In the genomic region with DNA sequence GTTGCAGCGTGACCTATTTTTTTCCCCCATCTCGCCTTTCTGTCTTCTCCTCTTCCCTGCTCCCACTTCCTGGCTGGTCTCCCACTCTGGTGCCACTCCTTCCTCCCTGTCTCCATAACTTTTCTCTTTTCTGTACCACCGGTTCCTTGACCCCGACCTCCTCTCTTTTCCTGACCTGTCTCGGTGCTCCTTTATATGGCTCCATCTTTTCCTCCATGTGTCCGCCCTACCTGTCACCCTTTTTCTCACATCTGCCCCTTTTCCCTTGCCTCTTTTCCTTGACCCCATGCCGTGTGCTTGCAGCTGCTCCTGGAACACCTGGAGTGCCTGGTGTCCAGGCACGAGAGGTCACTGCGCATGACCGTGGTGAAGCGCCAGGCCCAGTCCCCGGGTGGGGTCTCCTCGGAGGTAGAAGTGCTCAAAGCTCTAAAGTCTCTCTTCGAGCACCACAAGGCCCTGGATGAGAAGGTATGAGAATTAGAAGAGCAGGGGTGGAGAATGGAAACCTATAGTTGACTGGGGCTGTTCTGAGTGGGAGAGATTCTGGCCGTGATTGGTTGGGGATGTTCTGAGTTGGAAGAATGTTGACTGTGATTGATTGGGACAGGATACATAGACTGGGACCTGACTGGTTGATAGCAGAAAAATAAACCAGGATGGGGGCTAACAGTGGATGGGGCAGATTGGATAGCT, we compare ENCODE assay signal across 8 cellular contexts. TPM values are rescaled to one million over a fixed set of nuclear protein-coding genes. Genes with fewer than 3 reads are reported as not detected.
DNase-seq lines count a peak whose midpoint lies in the region; ATAC-seq, FAIRE-seq and TF ChIP-seq lines count a peak whose summit lies in the region.

No MANE protein-coding gene starts in this region.

- peaks cover 25% of the 10 kb centered on the region for H3K4me1 Mint-ChIP-seq in activated naive CD4-positive, alpha-beta T cell treated with anti-CD3 and anti-CD28 coated beads, Interleukin-2, amount 50 U/mL, for 24 hours
- peaks cover 17% of the 10 kb centered on the region for H3K4me1 Mint-ChIP-seq in activated CD4-positive, alpha-beta memory T cell treated with anti-CD3 and anti-CD28 coated beads for 36 hours (ENCODE audit: low read depth)
- H3K4me1 Mint-ChIP-seq in immature natural killer cell = peaks cover 17 to 20% of the 10 kb centered on the region in 2 donors

- in situ Hi-C loops in transverse colon (cut with MboI; ENCODE audit: low pct_ligation_motif_present in 1 of 4, low pct_unique_long_range_greater_than_20kb in 1 of 4, low sequenced_read_pairs in 3 of 4) = no loop called here

- no peak for TF ChIP-seq POLR2A in transverse colon (IDR thresholded peaks at IDR 0.05)

- WGBS in transverse colon (ENCODE audit: low coverage in 1 of 2), 2 donors = 34 to 52% methylated on average over 15 of the region's 15 CpGs

- no peaks in the 10 kb centered on the region for H3K27me3 Mint-ChIP-seq in activated naive CD4-positive, alpha-beta T cell treated with anti-CD3 and anti-CD28 coated beads, Interleukin-2, amount 50 U/mL, for 24 hours
- H3K27me3 Mint-ChIP-seq in activated CD4-positive, alpha-beta memory T cell treated with anti-CD3 and anti-CD28 coated beads for 36 hours = no peaks in the 10 kb centered on the region
- peaks cover 0 to 6% (median 2%) of the 10 kb centered on the region in 3 donors for H3K27me3 Mint-ChIP-seq in immature natural killer cell (ENCODE audit: low read depth in 3 of 3)

- H3K36me3 ChIP-seq in transverse colon = no peaks in the 10 kb centered on the region

- peak overlapping the region; percentile 88 for H3K4me3 Mint-ChIP-seq in activated naive CD4-positive, alpha-beta T cell treated with anti-CD3 and anti-CD28 coated beads, Interleukin-2, amount 50 U/mL, for 24 hours
- H3K4me3 Mint-ChIP-seq in activated CD4-positive, alpha-beta memory T cell treated with anti-CD3 and anti-CD28 coated beads for 36 hours = peak overlapping the region; percentile 86
- peak overlapping the region; percentile 85 to 93 (median 88) for H3K4me3 Mint-ChIP-seq in immature natural killer cell

- TF ChIP-seq EP300 in transverse colon (IDR thresholded peaks at IDR 0.05; ENCODE audit: low read depth) = no peak

- peaks cover 6 to 42% (median 21%) of the 10 kb centered on the region in 4 donors for H3K4me1 ChIP-seq in transverse colon

- H3K36me3 Mint-ChIP-seq in activated naive CD4-positive, alpha-beta T cell treated with anti-CD3 and anti-CD28 coated beads, Interleukin-2, amount 50 U/mL, for 24 hours = no peaks in the 10 kb centered on the region
- no peaks in the 10 kb centered on the region for H3K36me3 Mint-ChIP-seq in activated CD4-positive, alpha-beta memory T cell treated with anti-CD3 and anti-CD28 coated beads for 36 hours
- H3K36me3 Mint-ChIP-seq in immature natural killer cell = no peaks in the 10 kb centered on the region

- H3K9me3 ChIP-seq in transverse colon = no peaks in the 10 kb centered on the region

- peak overlapping the region in 3 of 4 donors; percentile 11 to 41 (median 21) for H3K4me3 ChIP-seq in transverse colon

- no peak for DNase-seq in activated naive CD4-positive, alpha-beta T cell treated with anti-CD3 and anti-CD28 coated beads, Interleukin-2, amount 50 U/mL, for 16 hours
- no peak for DNase-seq in activated CD4-positive, alpha-beta memory T cell treated with anti-CD3 and anti-CD28 coated beads for 36 hours
- DNase-seq in immature natural killer cell (no peak), transverse colon (no peak), GM19239 (ENCODE audit: insufficient read length, low spot score) (no peak), SIG-M5 (lab: John Stamatoyannopoulos, UW) (no peak)

- H3K27ac ChIP-seq in transverse colon = peak overlapping the region; percentile 65 to 78 (median 72)

- no peak overlapping the region for H3K27ac Mint-ChIP-seq in activated naive CD4-positive, alpha-beta T cell treated with anti-CD3 and anti-CD28 coated beads, Interleukin-2, amount 50 U/mL, for 24 hours
- H3K27ac Mint-ChIP-seq in activated CD4-positive, alpha-beta memory T cell treated with anti-CD3 and anti-CD28 coated beads for 36 hours = no peak overlapping the region
- H3K27ac Mint-ChIP-seq in immature natural killer cell = peak overlapping the region in 3 of 6 donors; percentile 47 to 65 (median 63)

- CTCF ChIA-PET in activated CD4-positive, alpha-beta memory T cell treated with anti-CD3 and anti-CD28 coated beads for 36 hours (lab: Charles Lee) = interaction anchor here (0.6 to 2.9 kb wide), 10 partner anchors 11 to 135 kb away, joined by 3 to 15 read pairs (median 4); a partner anchor contains a TSS

- no peak for FAIRE-seq in GM19239 (lab: Jason Lieb, UNC)

- no peaks in the 10 kb centered on the region for H3K9me3 Mint-ChIP-seq in activated naive CD4-positive, alpha-beta T cell treated with anti-CD3 and anti-CD28 coated beads, Interleukin-2, amount 50 U/mL, for 24 hours
- H3K9me3 Mint-ChIP-seq in activated CD4-positive, alpha-beta memory T cell treated with anti-CD3 and anti-CD28 coated beads for 36 hours = no peaks in the 10 kb centered on the region
- no peaks in the 10 kb centered on the region for H3K9me3 Mint-ChIP-seq in immature natural killer cell

- no peak for ATAC-seq in HG02884 (IDR thresholded peaks at IDR 0.05; ENCODE audit: unreplicated experiment)

- intact Hi-C loops in activated CD4-positive, alpha-beta memory T cell treated with anti-CD3 and anti-CD28 coated beads for 36 hours (cut with micrococcal nuclease) = loop anchor here (1.0 to 2.0 kb wide), 2 partner anchors 9 to 14 kb away; a partner anchor contains a TSS
- intact Hi-C loops in transverse colon (cut with DNase I; ENCODE audit: low total_unique reads) = no loop called here

- no peaks in the 10 kb centered on the region for H3K27me3 ChIP-seq in transverse colon

- POLR2A ChIA-PET in activated CD4-positive, alpha-beta memory T cell treated with anti-CD3 and anti-CD28 coated beads for 36 hours (lab: Charles Lee) = interaction anchor here (1.4 to 1.9 kb wide), 2 partner anchors 15 to 18 kb away, joined by 3 to 5 read pairs; a partner anchor contains a TSS

- no peak for TF ChIP-seq CTCF in transverse colon (IDR thresholded peaks at IDR 0.05)

RNA-seq across cellular contexts. Expression of a gene that starts 9.3 kb away (rescaled TPM):
- 1 to 10 TPM; 3.5 to 5.0 TPM for total RNA-seq in activated CD4-positive, alpha-beta memory T cell treated with anti-CD3 and anti-CD28 coated beads for 36 hours
- under 1 TPM in 2 of 3 donors, not detected in 1; 0.07 to 0.58 TPM for polyA plus RNA-seq in immature natural killer cell
- total RNA-seq in transverse colon = 100 to 1,000 TPM in 1 of 4 donors, 10 to 100 TPM in 3; 18.6 to 106 (median 19.9) TPM

RNA-seq across cellular contexts. Expression of a gene that starts 9.7 kb away (rescaled TPM):
- 1 to 10 TPM; 1.4 TPM for total RNA-seq in activated CD4-positive, alpha-beta memory T cell treated with anti-CD3 and anti-CD28 coated beads for 36 hours
- 1 to 10 TPM; 2.6 to 5.5 (median 3.6) TPM for polyA plus RNA-seq in immature natural killer cell
- 10 to 100 TPM in 1 of 4 donors, 1 to 10 TPM in 2, not detected in 1; 7.5 to 12.5 (median 8.2) TPM for total RNA-seq in transverse colon

RNA-seq across cellular contexts. Expression of a gene that starts 14.5 kb away (rescaled TPM):
- total RNA-seq in activated CD4-positive, alpha-beta memory T cell treated with anti-CD3 and anti-CD28 coated beads for 36 hours = 1 to 10 TPM; 5.1 to 5.6 TPM
- 1 to 10 TPM; 3.2 to 6.9 (median 5.6) TPM for polyA plus RNA-seq in immature natural killer cell
- total RNA-seq in transverse colon = 10 to 100 TPM; 14.2 to 92.8 (median 39.8) TPM

RNA-seq across cellular contexts. Expression of a gene that starts 26.5 kb away (rescaled TPM):
- not detected for total RNA-seq in activated CD4-positive, alpha-beta memory T cell treated with anti-CD3 and anti-CD28 coated beads for 36 hours
- not detected for polyA plus RNA-seq in immature natural killer cell
- under 1 TPM in 2 of 4 donors, not detected in 2; 0.16 to 0.82 TPM for total RNA-seq in transverse colon

RNA-seq across cellular contexts. Expression of a gene that starts 28.9 kb away (rescaled TPM):
- total RNA-seq in activated CD4-positive, alpha-beta memory T cell treated with anti-CD3 and anti-CD28 coated beads for 36 hours = 1 to 10 TPM; 1.1 to 1.2 TPM
- under 1 TPM in 1 of 3 donors, not detected in 2; 0.17 TPM for polyA plus RNA-seq in immature natural killer cell
- 100 to 1,000 TPM; 247 to 884 (median 568) TPM for total RNA-seq in transverse colon
